1 cellular context compared by ENCODE assay signal in the genomic region with DNA sequence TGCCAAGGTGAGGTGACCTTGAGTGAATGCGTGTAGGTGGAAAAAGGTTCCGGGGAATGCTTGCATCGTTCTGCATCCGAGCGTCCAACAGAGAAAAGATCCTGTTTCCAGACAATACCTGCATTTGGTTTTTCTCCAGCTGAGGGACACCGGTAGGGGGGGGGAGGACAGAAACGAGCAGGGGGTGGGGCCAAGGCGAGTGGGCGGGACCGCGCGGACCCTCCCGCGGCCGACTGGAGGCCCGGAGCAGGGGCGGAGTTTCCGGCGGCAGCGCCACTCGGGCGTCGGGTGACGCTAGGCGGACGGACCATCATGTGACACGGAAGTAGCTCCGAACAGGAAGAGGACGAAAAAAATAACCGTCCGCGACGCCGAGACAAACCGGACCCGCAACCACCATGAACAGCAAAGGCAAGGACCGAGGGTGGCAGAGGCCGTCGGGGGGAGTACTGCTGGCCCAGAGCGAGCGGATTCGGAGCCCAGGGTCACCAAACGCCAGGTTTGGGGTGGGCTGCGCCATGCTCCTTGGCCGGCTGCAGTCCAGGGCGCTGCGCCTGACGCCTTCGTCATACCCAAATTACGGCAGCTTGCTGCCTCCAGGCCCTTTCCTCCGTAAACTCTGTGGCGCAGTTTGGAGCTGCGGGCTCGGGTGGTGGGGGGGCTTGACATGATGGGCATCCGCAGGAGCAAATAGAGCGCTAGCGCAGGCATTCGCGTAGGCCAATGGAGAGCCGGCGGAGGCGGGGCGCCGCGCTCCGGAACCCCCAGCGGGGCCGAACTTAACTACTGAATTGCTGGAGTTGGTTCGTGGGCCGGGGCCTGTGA.
TF ChIP-seq lines count a peak whose summit lies in the region.

TSS of gene DAZAP2 (plus strand) at position 317 of the 825 bp plus-strand sequence. CDS start at position 399, 82 bp downstream.

TF ChIP-seq in WTC11, 78 proteins besides CTCF, POLR2A, EP300 and RAD21 (continued from another document):
- 0 out of 2 replicates have a peak, but pooled peaks have one; percentile 66 for TF ChIP-seq ETV6 (CRISPR knock-in tag; IDR thresholded peaks at IDR 0.05)
- TF ChIP-seq CREB1 (CRISPR knock-in tag; IDR thresholded peaks at IDR 0.05): 0 out of 2 replicates have a peak, but pooled peaks have one; percentile 33
- no peak for TF ChIP-seq ATF2 (CRISPR knock-in tag; IDR thresholded peaks at IDR 0.05; ENCODE audit: borderline replicate concordance, low read depth)
- TF ChIP-seq, protein P1, sequence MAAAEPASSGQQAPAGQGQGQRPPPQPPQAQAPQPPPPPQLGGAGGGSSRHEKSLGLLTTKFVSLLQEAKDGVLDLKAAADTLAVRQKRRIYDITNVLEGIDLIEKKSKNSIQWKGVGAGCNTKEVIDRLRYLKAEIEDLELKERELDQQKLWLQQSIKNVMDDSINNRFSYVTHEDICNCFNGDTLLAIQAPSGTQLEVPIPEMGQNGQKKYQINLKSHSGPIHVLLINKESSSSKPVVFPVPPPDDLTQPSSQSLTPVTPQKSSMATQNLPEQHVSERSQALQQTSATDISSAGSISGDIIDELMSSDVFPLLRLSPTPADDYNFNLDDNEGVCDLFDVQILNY (CRISPR knock-in tag; IDR thresholded peaks at IDR 0.05): peak; percentile 30; the same call in 1 of the 2 replicates
- TF ChIP-seq SMAD3 (CRISPR knock-in tag; IDR thresholded peaks at IDR 0.05; ENCODE audit: borderline replicate concordance): 0 out of 2 replicates have a peak, but pooled peaks have one; percentile 35
- no peak for TF ChIP-seq NR1H2 (CRISPR knock-in tag; IDR thresholded peaks at IDR 0.05)
- TF ChIP-seq FOXK1 (CRISPR knock-in tag; IDR thresholded peaks at IDR 0.05): peak; percentile 80
- TF ChIP-seq ZNF281 (CRISPR knock-in tag; IDR thresholded peaks at IDR 0.05): peak; percentile 70; the same call in 1 of the 2 replicates
- TF ChIP-seq JAZF1 (CRISPR knock-in tag; IDR thresholded peaks at IDR 0.05): no peak
- no peak for TF ChIP-seq GRHL2 (CRISPR knock-in tag; IDR thresholded peaks at IDR 0.05; ENCODE audit: insufficient replicate concordance, severe bottlenecking)
- TF ChIP-seq, protein P2, sequence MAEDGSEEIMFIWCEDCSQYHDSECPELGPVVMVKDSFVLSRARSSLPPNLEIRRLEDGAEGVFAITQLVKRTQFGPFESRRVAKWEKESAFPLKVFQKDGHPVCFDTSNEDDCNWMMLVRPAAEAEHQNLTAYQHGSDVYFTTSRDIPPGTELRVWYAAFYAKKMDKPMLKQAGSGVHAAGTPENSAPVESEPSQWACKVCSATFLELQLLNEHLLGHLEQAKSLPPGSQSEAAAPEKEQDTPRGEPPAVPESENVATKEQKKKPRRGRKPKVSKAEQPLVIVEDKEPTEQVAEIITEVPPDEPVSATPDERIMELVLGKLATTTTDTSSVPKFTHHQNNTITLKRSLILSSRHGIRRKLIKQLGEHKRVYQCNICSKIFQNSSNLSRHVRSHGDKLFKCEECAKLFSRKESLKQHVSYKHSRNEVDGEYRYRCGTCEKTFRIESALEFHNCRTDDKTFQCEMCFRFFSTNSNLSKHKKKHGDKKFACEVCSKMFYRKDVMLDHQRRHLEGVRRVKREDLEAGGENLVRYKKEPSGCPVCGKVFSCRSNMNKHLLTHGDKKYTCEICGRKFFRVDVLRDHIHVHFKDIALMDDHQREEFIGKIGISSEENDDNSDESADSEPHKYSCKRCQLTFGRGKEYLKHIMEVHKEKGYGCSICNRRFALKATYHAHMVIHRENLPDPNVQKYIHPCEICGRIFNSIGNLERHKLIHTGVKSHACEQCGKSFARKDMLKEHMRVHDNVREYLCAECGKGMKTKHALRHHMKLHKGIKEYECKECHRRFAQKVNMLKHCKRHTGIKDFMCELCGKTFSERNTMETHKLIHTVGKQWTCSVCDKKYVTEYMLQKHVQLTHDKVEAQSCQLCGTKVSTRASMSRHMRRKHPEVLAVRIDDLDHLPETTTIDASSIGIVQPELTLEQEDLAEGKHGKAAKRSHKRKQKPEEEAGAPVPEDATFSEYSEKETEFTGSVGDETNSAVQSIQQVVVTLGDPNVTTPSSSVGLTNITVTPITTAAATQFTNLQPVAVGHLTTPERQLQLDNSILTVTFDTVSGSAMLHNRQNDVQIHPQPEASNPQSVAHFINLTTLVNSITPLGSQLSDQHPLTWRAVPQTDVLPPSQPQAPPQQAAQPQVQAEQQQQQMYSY (CRISPR knock-in tag; IDR thresholded peaks at IDR 0.05): peak; percentile 65; the same call in 1 of the 2 replicates
- TF ChIP-seq, protein P3, sequence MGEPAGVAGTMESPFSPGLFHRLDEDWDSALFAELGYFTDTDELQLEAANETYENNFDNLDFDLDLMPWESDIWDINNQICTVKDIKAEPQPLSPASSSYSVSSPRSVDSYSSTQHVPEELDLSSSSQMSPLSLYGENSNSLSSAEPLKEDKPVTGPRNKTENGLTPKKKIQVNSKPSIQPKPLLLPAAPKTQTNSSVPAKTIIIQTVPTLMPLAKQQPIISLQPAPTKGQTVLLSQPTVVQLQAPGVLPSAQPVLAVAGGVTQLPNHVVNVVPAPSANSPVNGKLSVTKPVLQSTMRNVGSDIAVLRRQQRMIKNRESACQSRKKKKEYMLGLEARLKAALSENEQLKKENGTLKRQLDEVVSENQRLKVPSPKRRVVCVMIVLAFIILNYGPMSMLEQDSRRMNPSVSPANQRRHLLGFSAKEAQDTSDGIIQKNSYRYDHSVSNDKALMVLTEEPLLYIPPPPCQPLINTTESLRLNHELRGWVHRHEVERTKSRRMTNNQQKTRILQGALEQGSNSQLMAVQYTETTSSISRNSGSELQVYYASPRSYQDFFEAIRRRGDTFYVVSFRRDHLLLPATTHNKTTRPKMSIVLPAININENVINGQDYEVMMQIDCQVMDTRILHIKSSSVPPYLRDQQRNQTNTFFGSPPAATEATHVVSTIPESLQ (CRISPR knock-in tag; IDR thresholded peaks at IDR 0.05): no peak
- TF ChIP-seq JUN (CRISPR knock-in tag; IDR thresholded peaks at IDR 0.05): 0 out of 2 replicates have a peak, but pooled peaks have one; percentile 36
- peak; percentile 95 for TF ChIP-seq USF1 (CRISPR knock-in tag; IDR thresholded peaks at IDR 0.05)
- TF ChIP-seq TEAD1 (CRISPR knock-in tag; IDR thresholded peaks at IDR 0.05): peak; percentile 56; the same call in 1 of the 2 replicates
- no peak for TF ChIP-seq FOXJ3 (CRISPR knock-in tag; IDR thresholded peaks at IDR 0.05; ENCODE audit: borderline replicate concordance)
- peak; percentile 53; the same call in 1 of the 2 replicates for TF ChIP-seq GABPB1 (CRISPR knock-in tag; IDR thresholded peaks at IDR 0.05)
- no peak for TF ChIP-seq ZNF425 (CRISPR knock-in tag; conservative IDR thresholded peaks at IDR 0.05)
- TF ChIP-seq PRRX2 (CRISPR knock-in tag; IDR thresholded peaks at IDR 0.05): 0 out of 2 replicates have a peak, but pooled peaks have one; percentile 15
- TF ChIP-seq, protein P4, sequence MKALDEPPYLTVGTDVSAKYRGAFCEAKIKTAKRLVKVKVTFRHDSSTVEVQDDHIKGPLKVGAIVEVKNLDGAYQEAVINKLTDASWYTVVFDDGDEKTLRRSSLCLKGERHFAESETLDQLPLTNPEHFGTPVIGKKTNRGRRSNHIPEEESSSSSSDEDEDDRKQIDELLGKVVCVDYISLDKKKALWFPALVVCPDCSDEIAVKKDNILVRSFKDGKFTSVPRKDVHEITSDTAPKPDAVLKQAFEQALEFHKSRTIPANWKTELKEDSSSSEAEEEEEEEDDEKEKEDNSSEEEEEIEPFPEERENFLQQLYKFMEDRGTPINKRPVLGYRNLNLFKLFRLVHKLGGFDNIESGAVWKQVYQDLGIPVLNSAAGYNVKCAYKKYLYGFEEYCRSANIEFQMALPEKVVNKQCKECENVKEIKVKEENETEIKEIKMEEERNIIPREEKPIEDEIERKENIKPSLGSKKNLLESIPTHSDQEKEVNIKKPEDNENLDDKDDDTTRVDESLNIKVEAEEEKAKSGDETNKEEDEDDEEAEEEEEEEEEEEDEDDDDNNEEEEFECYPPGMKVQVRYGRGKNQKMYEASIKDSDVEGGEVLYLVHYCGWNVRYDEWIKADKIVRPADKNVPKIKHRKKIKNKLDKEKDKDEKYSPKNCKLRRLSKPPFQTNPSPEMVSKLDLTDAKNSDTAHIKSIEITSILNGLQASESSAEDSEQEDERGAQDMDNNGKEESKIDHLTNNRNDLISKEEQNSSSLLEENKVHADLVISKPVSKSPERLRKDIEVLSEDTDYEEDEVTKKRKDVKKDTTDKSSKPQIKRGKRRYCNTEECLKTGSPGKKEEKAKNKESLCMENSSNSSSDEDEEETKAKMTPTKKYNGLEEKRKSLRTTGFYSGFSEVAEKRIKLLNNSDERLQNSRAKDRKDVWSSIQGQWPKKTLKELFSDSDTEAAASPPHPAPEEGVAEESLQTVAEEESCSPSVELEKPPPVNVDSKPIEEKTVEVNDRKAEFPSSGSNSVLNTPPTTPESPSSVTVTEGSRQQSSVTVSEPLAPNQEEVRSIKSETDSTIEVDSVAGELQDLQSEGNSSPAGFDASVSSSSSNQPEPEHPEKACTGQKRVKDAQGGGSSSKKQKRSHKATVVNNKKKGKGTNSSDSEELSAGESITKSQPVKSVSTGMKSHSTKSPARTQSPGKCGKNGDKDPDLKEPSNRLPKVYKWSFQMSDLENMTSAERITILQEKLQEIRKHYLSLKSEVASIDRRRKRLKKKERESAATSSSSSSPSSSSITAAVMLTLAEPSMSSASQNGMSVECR (CRISPR knock-in tag; IDR thresholded peaks at IDR 0.05; ENCODE audit: borderline replicate concordance): peak; percentile 84
- TF ChIP-seq, protein P5, sequence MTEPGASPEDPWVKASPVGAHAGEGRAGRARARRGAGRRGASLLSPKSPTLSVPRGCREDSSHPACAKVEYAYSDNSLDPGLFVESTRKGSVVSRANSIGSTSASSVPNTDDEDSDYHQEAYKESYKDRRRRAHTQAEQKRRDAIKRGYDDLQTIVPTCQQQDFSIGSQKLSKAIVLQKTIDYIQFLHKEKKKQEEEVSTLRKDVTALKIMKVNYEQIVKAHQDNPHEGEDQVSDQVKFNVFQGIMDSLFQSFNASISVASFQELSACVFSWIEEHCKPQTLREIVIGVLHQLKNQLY (CRISPR knock-in tag; IDR thresholded peaks at IDR 0.05): 0 out of 2 replicates have a peak, but pooled peaks have one; percentile 23
- TF ChIP-seq ZNF219 (CRISPR knock-in tag; IDR thresholded peaks at IDR 0.05; ENCODE audit: borderline replicate concordance): 0 out of 2 replicates have a peak, but pooled peaks have one; percentile 36
- TF ChIP-seq RELA (CRISPR knock-in tag; IDR thresholded peaks at IDR 0.05; ENCODE audit: borderline replicate concordance): 0 out of 2 replicates have a peak, but pooled peaks have one; percentile 31
- peak; percentile 77; the same call in 1 of the 2 replicates for TF ChIP-seq MYBL2 (CRISPR knock-in tag; IDR thresholded peaks at IDR 0.05)
- peak; percentile 97 for TF ChIP-seq USF2 (CRISPR knock-in tag; IDR thresholded peaks at IDR 0.05)
